ENCODE assay signal across 22 cellular contexts in genomic region chr16:61237804-61238485, GRCh38.
DNase-seq lines count a peak whose midpoint lies in the region; ATAC-seq lines count a peak whose summit lies in the region.
"Had no signal": no experiment of that assay in that cellular context is flagged by ENCODE, and none has a peak within 500 bp of the region (broad histone marks: within the 10 kb centered on the region; RNA-seq: fewer than 3 reads in every experiment).

No MANE protein-coding gene starts in this region.

- DNase-seq in HAP-1 (ENCODE audit: low spot score in 2 of 2): peak; percentile 73 to 93
- DNase-seq in NCI-H69 (lab: John Stamatoyannopoulos, UW): peak; percentile 75
- DNase-seq in foreskin melanocyte: peak; percentile 13
- DNase-seq in stimulated activated CD8-positive, alpha-beta memory T cell treated with anti-CD3 and anti-CD28 coated beads, Interleukin-4, amount 100 ng/mL, for 48 hours: no peak
- DNase-seq in 8988T: no peak
- no peak for DNase-seq in GM19238 (ENCODE audit: insufficient read length, low spot score)
- DNase-seq: Caco-2; CD4-positive, alpha-beta T cell; DND-41; GOT3; KBM-7; NCI-H1092 treated with DMSO at 0.1 percent for 48 hours; NCI-H1694; NCI-H2081 treated with DMSO at 0.1 percent for 48 hours; NCI-H446 treated with DMSO at 0.1 percent for 48 hours; NCI-H774; SIG-M5; SK-N-SH; T-helper 2 cell had no signal

- ATAC-seq in GM18907 (IDR thresholded peaks at IDR 0.05; ENCODE audit: unreplicated experiment): no peak
- ATAC-seq: Panc1 had no signal

- H3K4me3 ChIP-seq in HAP-1: no peak overlapping the region
- H3K4me3 ChIP-seq: BLaER1 had no signal

- in situ Hi-C loops in HAP-1 (cut with MboI; ENCODE audit: low sequenced_read_pairs): no loop called here

- peaks cover 6% of the 10 kb centered on the region; the same call in 1 of the 2 replicates for H3K4me1 ChIP-seq in HAP-1
- H3K4me1 ChIP-seq: BLaER1, Caco-2 had no signal

- no peaks in the 10 kb centered on the region for H3K36me3 ChIP-seq in HAP-1 (replicated peaks)
- H3K36me3 ChIP-seq: BLaER1 had no signal

- no peaks in the 10 kb centered on the region for H3K9me3 ChIP-seq in HAP-1
- H3K9me3 ChIP-seq: BLaER1, SK-N-SH had no signal

- H3K27me3 ChIP-seq in HAP-1 (ENCODE audit: low read depth): no peaks in the 10 kb centered on the region
- H3K27me3 ChIP-seq: BLaER1 had no signal

Comparison
In these comparisons a context has a peak if more than half of its experiments do, and no peak if none do; other contexts are left out.
1. DNase-seq: peak in HAP-1 (2 of 2), NCI-H69 (single experiment) and foreskin melanocyte (single experiment); none in stimulated activated CD8-positive, alpha-beta memory T cell treated with anti-CD3 and anti-CD28 coated beads, Interleukin-4, amount 100 ng/mL, for 48 hours (single experiment), 8988T (single experiment) and GM19238 (single experiment).